In genomic region chr17:58252141-58252540, GRCh38 we compare ENCODE assay signal across 23 cellular contexts. TPM values are rescaled to one million over a fixed set of nuclear protein-coding genes. Genes with fewer than 3 reads are reported as not detected.
DNase-seq lines count a peak whose midpoint lies in the region; ATAC-seq and TF ChIP-seq lines count a peak whose summit lies in the region.
"Had no signal": no experiment of that assay in that cellular context is flagged by ENCODE, and none has a peak within 500 bp of the region (broad histone marks: within the 10 kb centered on the region; RNA-seq: fewer than 3 reads in every experiment).

No MANE protein-coding gene starts in this region.

- no peak overlapping the region for H2BK15ac ChIP-seq in H9 (ENCODE audit: low read depth, low read length)

- peaks cover 11% of the 10 kb centered on the region for H3K4me1 Mint-ChIP-seq in GM23338
- peaks cover 5 to 13% of the 10 kb centered on the region in 2 experiments for H3K4me1 Mint-ChIP-seq in H9
- no peaks in the 10 kb centered on the region for H3K4me1 Mint-ChIP-seq in type B pancreatic cell (ENCODE audit: unreplicated experiment)
- peaks cover 20 to 21% of the 10 kb centered on the region in 2 donors for H3K4me1 Mint-ChIP-seq in immature natural killer cell

- H3K23ac ChIP-seq in H9 (ENCODE audit: insufficient read length, low read depth, low read length): no peak overlapping the region

- H2AK5ac ChIP-seq in H9 (ENCODE audit: insufficient read length, low read length): no peak overlapping the region

- no peak overlapping the region for H2BK12ac ChIP-seq in H9 (ENCODE audit: insufficient read length, low read depth, low read length)

- no peak overlapping the region for H3K18ac ChIP-seq in H9 (ENCODE audit: insufficient read length, low read depth, low read length)

- TF ChIP-seq CTCF in GM23338 (conservative IDR thresholded peaks at IDR 0.05; ENCODE audit: low read depth in 2 of 2) (no peak), H9 (conservative IDR thresholded peaks at IDR 0.05) (no peak), hepatocyte (IDR thresholded peaks at IDR 0.05; ENCODE audit: poor library complexity) (no peak), type B pancreatic cell (conservative IDR thresholded peaks at IDR 0.05) (no peak)

- H3K36me3 ChIP-seq in GM23338 (ENCODE audit: insufficient read depth) (no peaks in the 10 kb centered on the region), hepatocyte (replicated peaks; ENCODE audit: insufficient read depth, low read depth) (no peaks in the 10 kb centered on the region)
- H3K36me3 ChIP-seq: HAP-1, MG63 had no signal

- no peaks in the 10 kb centered on the region for H3K79me1 ChIP-seq in H9 (ENCODE audit: insufficient read depth, low read depth, low read length, poor library complexity, severe bottlenecking)

- DNase-seq in GM23338 (ENCODE audit: low spot score) (no peak), H9 (peak; percentile 25), hepatocyte (ENCODE audit: low spot score) (peak; percentile 2), type B pancreatic cell (ENCODE audit: extremely low spot score, unreplicated experiment) (peak; percentile 63), activated gamma-delta T cell (lab: John Stamatoyannopoulos, UW) (no peak), NCI-H1417 (lab: John Stamatoyannopoulos, UW) (no peak), immature natural killer cell (no peak)
- DNase-seq: C1 segment of cervical spinal cord; CD4-positive, alpha-beta memory T cell; COR-L47; HFFc6; KBM-7; MG63; NCI-H1105 treated with DMSO at 0.1 percent for 48 hours; NCI-H2029; NCI-H446; NCI-H524 treated with DMSO at 0.1 percent for 48 hours; NCI-H82; NK-92 treated with Interleukin-12 subunit alpha and Interleukin-12 subunit beta, amount 100 ng/mL, for 24 hours; PC-3 had no signal

- H3K27ac Mint-ChIP-seq in GM23338 (no peak overlapping the region), H9 (no peak overlapping the region; a peak in 1 of 7 replicates), type B pancreatic cell (no peak overlapping the region), immature natural killer cell (no peak overlapping the region)
- H3K27ac Mint-ChIP-seq: HFFc6 had no signal

- H3K4me3 Mint-ChIP-seq in GM23338 (no peak overlapping the region), H9 (no peak overlapping the region), type B pancreatic cell (no peak overlapping the region), immature natural killer cell (no peak overlapping the region)
- H3K4me3 Mint-ChIP-seq: CD4-positive, alpha-beta memory T cell; HFFc6 had no signal

- H3K36me3 Mint-ChIP-seq in GM23338 (ENCODE audit: low read depth) (peaks cover 8% of the 10 kb centered on the region), H9 (ENCODE audit: insufficient read depth in 1 of 3, low read depth in 3 of 3) (peaks cover 0 to 6% (median 6%) of the 10 kb centered on the region in 3 experiments; a peak in 4 of 7 replicates), type B pancreatic cell (no peaks in the 10 kb centered on the region), immature natural killer cell (no peaks in the 10 kb centered on the region)
- H3K36me3 Mint-ChIP-seq: CD4-positive, alpha-beta memory T cell had no signal

- no peak for ATAC-seq in GM23338
- ATAC-seq: PC-3 had no signal

- H3K9ac ChIP-seq in H9 (ENCODE audit: extremely low read depth, insufficient read length, low read length): no peak overlapping the region

- H2BK120ac ChIP-seq in H9 (ENCODE audit: low read depth, low read length, poor library complexity, severe bottlenecking): no peak overlapping the region

- no peaks in the 10 kb centered on the region for H3F3A ChIP-seq in GM23338 (replicated peaks; ENCODE audit: low read depth)

- H3K79me2 ChIP-seq in GM23338 (replicated peaks; ENCODE audit: insufficient read depth) (no peaks in the 10 kb centered on the region), H9 (ENCODE audit: insufficient read depth, low read length) (no peaks in the 10 kb centered on the region), hepatocyte (no peaks in the 10 kb centered on the region)

- no peaks in the 10 kb centered on the region for H4K20me1 ChIP-seq in GM23338 (replicated peaks; ENCODE audit: insufficient read depth)
- no peaks in the 10 kb centered on the region for H4K20me1 ChIP-seq in H9 (ENCODE audit: control insufficient read depth, insufficient read depth, insufficient read length)
- H4K20me1 ChIP-seq in hepatocyte (ENCODE audit: insufficient read depth, poor library complexity, severe bottlenecking): no peaks in the 10 kb centered on the region

- H3K9me2 ChIP-seq in GM23338 (ENCODE audit: insufficient read depth): 0 out of 2 replicates have a peak, but pooled peaks cover 4% of the 10 kb centered on the region
- no peaks in the 10 kb centered on the region for H3K9me2 ChIP-seq in hepatocyte (replicated peaks; ENCODE audit: insufficient read depth)

- no peak overlapping the region for H2BK5ac ChIP-seq in H9 (ENCODE audit: insufficient read length, low read length)

- H3K4me1 ChIP-seq in GM23338 (ENCODE audit: insufficient read depth) (peaks cover 10% of the 10 kb centered on the region; the same call in 1 of the 2 replicates), H9 (ENCODE audit: insufficient read depth, low read length) (no peaks in the 10 kb centered on the region; the same call in 1 of the 2 replicates), hepatocyte (ENCODE audit: insufficient read depth) (peaks cover 7% of the 10 kb centered on the region)
- H3K4me1 ChIP-seq: HAP-1 had no signal

- H3K23me2 ChIP-seq in H9 (ENCODE audit: insufficient read length, low read depth, low read length, poor library complexity, severe bottlenecking): peaks cover 8% of the 10 kb centered on the region

- H3T11ph ChIP-seq in H9 (ENCODE audit: low read length): no peak overlapping the region

- no peak overlapping the region for H2BK20ac ChIP-seq in H9 (ENCODE audit: low read depth, low read length, poor library complexity, severe bottlenecking)

- H4K91ac ChIP-seq in H9 (ENCODE audit: insufficient read length, low read depth, low read length): no peak overlapping the region

- H3K14ac ChIP-seq in H9 (ENCODE audit: insufficient read depth, low read length): no peak overlapping the region

- no peak overlapping the region for H4K8ac ChIP-seq in H9 (replicated peaks; ENCODE audit: insufficient read length, low read depth, low read length)

- peaks cover 59% of the 10 kb centered on the region for H3K27me3 Mint-ChIP-seq in GM23338 (ENCODE audit: insufficient read depth, low read depth, poor library complexity)
- peaks cover 81% of the 10 kb centered on the region for H3K27me3 Mint-ChIP-seq in H9 (ENCODE audit: low read depth)
- peaks cover 88% of the 10 kb centered on the region for H3K27me3 Mint-ChIP-seq in type B pancreatic cell
- H3K27me3 Mint-ChIP-seq in immature natural killer cell (ENCODE audit: low read depth in 3 of 3): peaks cover 5% of the 10 kb centered on the region in 3 donors

- 0 out of 2 replicates have a peak overlapping the region, but pooled peaks have one; percentile 14 for H2AFZ ChIP-seq in GM23338
- H2AFZ ChIP-seq in H9 (ENCODE audit: low read length): no peak overlapping the region
- no peak overlapping the region for H2AFZ ChIP-seq in hepatocyte

- H3K4me3 ChIP-seq in GM23338: no peak overlapping the region
- H3K4me3 ChIP-seq in hepatocyte: no peak overlapping the region
- H3K4me3 ChIP-seq: HAP-1, MG63 had no signal

- H3K4me2 ChIP-seq in GM23338 (no peak overlapping the region), H9 (ENCODE audit: insufficient read depth, insufficient read length, low read length) (no peak overlapping the region), hepatocyte (no peak overlapping the region)

- H3K27ac ChIP-seq in GM23338 (ENCODE audit: low read depth) (no peak overlapping the region), H9 (ENCODE audit: insufficient read length, low read depth, low read length) (no peak overlapping the region), hepatocyte (no peak overlapping the region)

- H3K27me3 ChIP-seq in GM23338 (ENCODE audit: insufficient read depth): peaks cover 74% of the 10 kb centered on the region
- H3K27me3 ChIP-seq in H9 (ENCODE audit: insufficient read depth, low read length): peaks cover 38% of the 10 kb centered on the region
- H3K27me3 ChIP-seq in hepatocyte: peaks cover 58% of the 10 kb centered on the region

- H3K4ac ChIP-seq in H9 (ENCODE audit: low read depth, low read length): no peak overlapping the region

- no CpG with 5 or more reads among the region's 9 CpGs for WGBS in H9 (ENCODE audit: extremely low coverage, insufficient read length, low lambda C conversion rate)
- 76% methylated on average over 9 of the region's 9 CpGs for WGBS in hepatocyte (ENCODE audit: low lambda C conversion rate, missing lambda C conversion rate)

- no peak overlapping the region for H3K56ac ChIP-seq in H9 (ENCODE audit: insufficient read length, low read depth, low read length)

- peaks cover 12% of the 10 kb centered on the region for H3K9me3 Mint-ChIP-seq in GM23338
- H3K9me3 Mint-ChIP-seq in H9: peaks cover 9% of the 10 kb centered on the region in 2 experiments
- H3K9me3 Mint-ChIP-seq in type B pancreatic cell: no peaks in the 10 kb centered on the region
- no peaks in the 10 kb centered on the region for H3K9me3 Mint-ChIP-seq in immature natural killer cell
- H3K9me3 Mint-ChIP-seq: CD4-positive, alpha-beta memory T cell; HFFc6 had no signal

- H4K5ac ChIP-seq in H9 (ENCODE audit: insufficient read length, low read depth, low read length): no peak overlapping the region

- H3K9me3 ChIP-seq in H9 (ENCODE audit: control insufficient read depth, low read depth, low read length) (peaks cover 8% of the 10 kb centered on the region), hepatocyte (ENCODE audit: low read depth) (no peaks in the 10 kb centered on the region)
- H3K9me3 ChIP-seq: HAP-1, MG63 had no signal

RNA-seq across cellular contexts. Expression of gene LPO, which starts 13.8 kb away (rescaled TPM):
- total RNA-seq in GM23338 (2014; rRNA removed; shearing (Covaris generic)): 0.35 and 0.62 TPM in 2 replicates
- polyA plus RNA-seq in GM23338 (2016; fragmentation: Nextera tagmentation; extraction: Ambion mirVana) (0.13 and 0.50 TPM in 2 replicates), hepatocyte (0.29 TPM in 1 of 2 replicates, not detected in the other), immature natural killer cell (under 1 TPM in 2 of 3 donors, not detected in 1; 0.09 to 0.22 TPM)
- total RNA-seq in H9 (2021) (0.11 and 0.17 TPM in 2 replicates), hepatocyte (0.24 and 1.0 TPM in 2 replicates), type B pancreatic cell (ENCODE audit: low replicate concordance) (not detected in 2 replicates)
- total RNA-seq: CD4-positive, alpha-beta memory T cell; HFFc6; LHCN-M2; PC-3 had no signal
- polyA plus RNA-seq: CD4-positive, alpha-beta memory T cell had no signal

RNA-seq across cellular contexts. Expression of gene MPO, which starts 28.6 kb away (rescaled TPM):
- 0.12 TPM in 1 of 2 replicates, not detected in the other for total RNA-seq in GM23338 (2014; rRNA removed; shearing (Covaris generic))
- 0.08 TPM in 1 of 2 replicates, not detected in the other for polyA plus RNA-seq in GM23338 (2016; fragmentation: Nextera tagmentation; extraction: Ambion mirVana)
- not detected in 2 replicates for total RNA-seq in H9 (2021)
- total RNA-seq in hepatocyte: 0.13 TPM in 1 of 2 replicates, not detected in the other
- polyA plus RNA-seq in hepatocyte: not detected in 2 replicates
- not detected in 2 replicates for total RNA-seq in type B pancreatic cell (ENCODE audit: low replicate concordance)
- not detected for polyA plus RNA-seq in immature natural killer cell
- total RNA-seq: A673; CD4-positive, alpha-beta memory T cell; HFFc6; LHCN-M2; PC-3 had no signal
- polyA plus RNA-seq: CD4-positive, alpha-beta memory T cell had no signal

RNA-seq across cellular contexts. Expression of gene MKS1, which starts 33.1 kb away (rescaled TPM):
- 17.4 and 21.6 TPM in 2 replicates for total RNA-seq in GM23338 (2014; rRNA removed; shearing (Covaris generic))
- polyA plus RNA-seq in GM23338 (2016; fragmentation: Nextera tagmentation; extraction: Ambion mirVana) (11.9 and 14.0 TPM in 2 replicates), hepatocyte (11.9 and 15.6 TPM in 2 replicates), immature natural killer cell (1 to 10 TPM; 1.6 to 7.9 (median 6.4) TPM)
- total RNA-seq in H9 (2021) (21.3 and 24.8 TPM in 2 replicates), hepatocyte (10.5 and 14.2 TPM in 2 replicates), type B pancreatic cell (ENCODE audit: low replicate concordance) (21.9 and 33.2 TPM in 2 replicates)

RNA-seq across cellular contexts. Expression of gene EPX, which starts 59.6 kb away (rescaled TPM):
- total RNA-seq in GM23338 (2014; rRNA removed; shearing (Covaris generic)): 0.10 TPM in 1 of 2 replicates, not detected in the other
- not detected in 2 replicates for polyA plus RNA-seq in GM23338 (2016; fragmentation: Nextera tagmentation; extraction: Ambion mirVana)
- total RNA-seq in H9 (2021): not detected in 2 replicates
- total RNA-seq in hepatocyte: not detected in 2 replicates
- polyA plus RNA-seq in hepatocyte: not detected in 2 replicates
- not detected in 2 replicates for total RNA-seq in type B pancreatic cell (ENCODE audit: low replicate concordance)
- polyA plus RNA-seq in immature natural killer cell: not detected
- total RNA-seq: A673; CD4-positive, alpha-beta memory T cell; HFFc6; LHCN-M2; PC-3 had no signal
- polyA plus RNA-seq: CD4-positive, alpha-beta memory T cell had no signal

Comparison
In these comparisons a context has a peak if more than half of its experiments do, and no peak if none do; other contexts are left out.
1. DNase-seq: peak in H9 (single experiment), hepatocyte (single experiment) and type B pancreatic cell (single experiment); none in GM23338 (single experiment), activated gamma-delta T cell (single experiment), NCI-H1417 (0 of 3) and immature natural killer cell (0 of 3).